ENCODE assay signal across 8 cellular contexts in the genomic region with DNA sequence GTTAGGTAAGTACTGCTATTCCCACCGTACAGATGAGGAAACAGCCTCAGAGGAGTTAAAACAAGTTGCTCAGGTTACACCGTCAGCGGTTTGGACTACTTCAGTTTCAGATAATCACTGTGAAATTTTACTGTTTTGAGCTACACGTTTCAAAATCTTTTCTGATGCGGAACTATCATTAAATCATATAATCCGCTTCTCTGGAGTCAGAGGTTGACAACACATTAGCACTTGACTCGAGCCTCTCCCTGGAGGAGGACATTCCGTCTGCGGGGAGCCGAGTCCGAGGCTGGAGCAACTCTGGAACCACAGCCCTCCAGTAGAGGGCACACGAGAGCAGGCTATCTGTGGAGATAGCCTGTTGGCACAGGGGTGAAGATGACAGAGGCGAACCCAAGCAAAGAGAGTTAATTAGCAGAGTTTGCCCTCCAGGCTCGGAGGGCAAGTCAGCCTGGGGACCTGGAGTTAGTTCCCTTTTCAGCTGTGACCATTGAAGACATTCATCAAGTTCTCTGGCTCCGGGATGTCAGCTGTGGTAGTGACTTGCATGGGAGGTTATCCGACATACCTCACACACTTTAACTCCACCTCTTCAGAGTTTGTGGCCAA.
A peak's percentile ranks its signal among the peaks of the same experiment; 100 is the strongest.
DNase-seq lines count a peak whose midpoint lies in the region; ATAC-seq and TF ChIP-seq lines count a peak whose summit lies in the region.

No MANE protein-coding gene starts in this region.

- no peak overlapping the region for H2BK120ac ChIP-seq in mesendoderm (ENCODE audit: low read depth, low read length)

- H3K4me2 ChIP-seq in BLaER1 treated with 17β-estradiol and CSF1 and Interleukin-3, amounts not matched to agents 10 nM and 100 nM: peak overlapping the region; percentile 11 to 96 (median 48); a peak in 18 of 22 replicates
- H3K4me2 ChIP-seq in mesendoderm (ENCODE audit: low read length): no peak overlapping the region

- peak overlapping the region in 2 of 11 experiments; percentile 3 to 24; a peak in 1 of 22 replicates for H3K9ac ChIP-seq in BLaER1 treated with 17β-estradiol and CSF1 and Interleukin-3, amounts not matched to agents 10 nM and 100 nM
- H3K9ac ChIP-seq in mesendoderm (ENCODE audit: low read length): no peak overlapping the region

- H3K36me3 ChIP-seq in BLaER1 treated with 17β-estradiol and CSF1 and Interleukin-3, amounts not matched to agents 10 nM and 100 nM: peaks cover 0 to 12% (median 0%) of the 10 kb centered on the region in 11 experiments; a peak in 3 of 22 replicates
- H3K36me3 ChIP-seq in mesendoderm (ENCODE audit: control insufficient read depth, insufficient read depth, low read length): no peaks in the 10 kb centered on the region

- no peak overlapping the region for H3K4me3 ChIP-seq in BLaER1 treated with 17β-estradiol and CSF1 and Interleukin-3, amounts not matched to agents 10 nM and 100 nM
- H3K4me3 ChIP-seq in mesendoderm (ENCODE audit: low read length): no peak overlapping the region

- no peaks in the 10 kb centered on the region for H3K9me3 ChIP-seq in BLaER1 treated with 17β-estradiol and CSF1 and Interleukin-3, amounts not matched to agents 10 nM and 100 nM (replicated peaks in 1 of 11)

- no CpG with 5 or more reads among the region's 16 CpGs for WGBS in mesendoderm (ENCODE audit: extremely low coverage, insufficient coverage, low lambda C conversion rate)

- DNase-seq in NCI-H774 (lab: John Stamatoyannopoulos, UW) (peak; percentile 39), mesendoderm (peak; percentile 97)
- peak; percentile 84 for DNase-seq in activated CD8-positive, alpha-beta T cell treated with anti-CD3 and anti-CD28 coated beads for 36 hours
- peak; percentile 49 for DNase-seq in effector CD8-positive, alpha-beta T cell (lab: John Stamatoyannopoulos, UW)
- DNase-seq in stimulated activated CD8-positive, alpha-beta memory T cell treated with anti-CD3 and anti-CD28 coated beads, Interleukin-2, amount 100 ng/mL, for 48 hours (ENCODE audit: low read depth in 2 of 2): peak; percentile 51 to 70

- H3K27me3 ChIP-seq in BLaER1 treated with 17β-estradiol and CSF1 and Interleukin-3, amounts not matched to agents 10 nM and 100 nM: no peaks in the 10 kb centered on the region
- H3K27me3 ChIP-seq in mesendoderm (ENCODE audit: insufficient read depth, low read length, poor library complexity): no peaks in the 10 kb centered on the region

- H3K4me1 ChIP-seq in BLaER1 treated with 17β-estradiol and CSF1 and Interleukin-3, amounts not matched to agents 10 nM and 100 nM: peaks cover 42 to 58% (median 53%) of the 10 kb centered on the region in 10 experiments
- peaks cover 13% of the 10 kb centered on the region for H3K4me1 ChIP-seq in mesendoderm (ENCODE audit: control insufficient read depth, low read depth, low read length)

- H3K79me2 ChIP-seq in mesendoderm (ENCODE audit: control insufficient read depth, insufficient read depth, low read length): peaks cover 54% of the 10 kb centered on the region

- no peaks in the 10 kb centered on the region for H3K36me3 Mint-ChIP-seq in activated CD8-positive, alpha-beta T cell treated with anti-CD3 and anti-CD28 coated beads for 36 hours (ENCODE audit: low read depth)

- H3K56ac ChIP-seq in mesendoderm (ENCODE audit: low read length): no peak overlapping the region

- no peak overlapping the region for H4K8ac ChIP-seq in mesendoderm (ENCODE audit: low read depth, low read length)

- no peak overlapping the region for H4K5ac ChIP-seq in mesendoderm (ENCODE audit: low read length)

- intact Hi-C loops in activated CD8-positive, alpha-beta T cell treated with anti-CD3 and anti-CD28 coated beads for 36 hours (cut with micrococcal nuclease): no loop called here

- ATAC-seq in GM19023 (IDR thresholded peaks at IDR 0.05; ENCODE audit: unreplicated experiment) (peak; percentile 84), HG03280 (IDR thresholded peaks at IDR 0.05; ENCODE audit: unreplicated experiment) (peak; percentile 75)
- ATAC-seq in activated CD8-positive, alpha-beta T cell treated with anti-CD3 and anti-CD28 coated beads for 36 hours: peak; percentile 84

- POLR2A ChIA-PET in activated CD8-positive, alpha-beta T cell treated with anti-CD3 and anti-CD28 coated beads for 36 hours (lab: Charles Lee): interaction anchor here (1.0 to 2.3 kb wide), 2 partner anchors 102 to 129 kb away, joined by 3 to 5 read pairs; no protein-coding TSS in a partner anchor

- CTCF ChIA-PET in activated CD8-positive, alpha-beta T cell treated with anti-CD3 and anti-CD28 coated beads for 36 hours (lab: Charles Lee): interaction anchor here (0.6 to 6.7 kb wide), 42 partner anchors 12 to 484 kb away, joined by 3 to 70 read pairs (median 3); no protein-coding TSS in a partner anchor

- H4K20me1 ChIP-seq in BLaER1 treated with 17β-estradiol and CSF1 and Interleukin-3, amounts not matched to agents 10 nM and 100 nM: peaks cover 55 to 100% (median 99%) of the 10 kb centered on the region in 11 experiments

- H3K23ac ChIP-seq in mesendoderm (ENCODE audit: low read length): no peak overlapping the region

- H3K9me3 Mint-ChIP-seq in activated CD8-positive, alpha-beta T cell treated with anti-CD3 and anti-CD28 coated beads for 36 hours: no peaks in the 10 kb centered on the region

- peaks cover 16% of the 10 kb centered on the region for H3K79me1 ChIP-seq in mesendoderm (ENCODE audit: low read length)

- peaks cover 37% of the 10 kb centered on the region for H3K4me1 Mint-ChIP-seq in activated CD8-positive, alpha-beta T cell treated with anti-CD3 and anti-CD28 coated beads for 36 hours (ENCODE audit: low read depth)

- H3K27ac Mint-ChIP-seq in activated CD8-positive, alpha-beta T cell treated with anti-CD3 and anti-CD28 coated beads for 36 hours: no peak overlapping the region

- H2AK5ac ChIP-seq in mesendoderm (ENCODE audit: low read length): no peak overlapping the region

- TF ChIP-seq CTCF in activated CD8-positive, alpha-beta T cell treated with anti-CD3 and anti-CD28 coated beads for 36 hours (IDR thresholded peaks at IDR 0.05): peak; percentile 94

- H2BK15ac ChIP-seq in mesendoderm (replicated peaks; ENCODE audit: low read depth): no peak overlapping the region

- H3K4ac ChIP-seq in mesendoderm (ENCODE audit: low read depth, low read length): no peak overlapping the region

- H2BK5ac ChIP-seq in mesendoderm (ENCODE audit: low read length): no peak overlapping the region

- H3K27me3 Mint-ChIP-seq in activated CD8-positive, alpha-beta T cell treated with anti-CD3 and anti-CD28 coated beads for 36 hours: no peaks in the 10 kb centered on the region

- no peak overlapping the region for H3K18ac ChIP-seq in mesendoderm (ENCODE audit: low read length)

- H3K4me3 Mint-ChIP-seq in activated CD8-positive, alpha-beta T cell treated with anti-CD3 and anti-CD28 coated beads for 36 hours: peak overlapping the region; percentile 20

- H3K27ac ChIP-seq in BLaER1 treated with 17β-estradiol and CSF1 and Interleukin-3, amounts not matched to agents 10 nM and 100 nM: no peak overlapping the region; a peak in 1 of 22 replicates
- no peak overlapping the region for H3K27ac ChIP-seq in mesendoderm (ENCODE audit: low read depth, low read length)

Comparison
In these comparisons a context has a peak if more than half of its experiments do, and no peak if none do; other contexts are left out.
1. DNase-seq: peak in every context shown above with its lines; median percentile 97 in mesendoderm; 84 in activated CD8-positive, alpha-beta T cell treated with anti-CD3 and anti-CD28 coated beads for 36 hours; 60 in stimulated activated CD8-positive, alpha-beta memory T cell treated with anti-CD3 and anti-CD28 coated beads, Interleukin-2, amount 100 ng/mL, for 48 hours; 49 in effector CD8-positive, alpha-beta T cell; 39 in NCI-H774.